In genomic region chr5:39906146-39906545, GRCh38 we compare ENCODE assay signal across 25 cellular contexts.
DNase-seq lines count a peak whose midpoint lies in the region; ATAC-seq, FAIRE-seq and TF ChIP-seq lines count a peak whose summit lies in the region.
"Had no signal": no experiment of that assay in that cellular context is flagged by ENCODE, and none has a peak within 500 bp of the region (broad histone marks: within the 10 kb centered on the region; RNA-seq: fewer than 3 reads in every experiment).

No MANE protein-coding gene starts in this region.

- H3K4me1 Mint-ChIP-seq in astrocyte (ENCODE audit: low read depth, unreplicated experiment) = peaks cover 9% of the 10 kb centered on the region
- H3K4me1 Mint-ChIP-seq in stimulated activated memory B cell treated with anti-CD40 and anti-IgM and Interleukin-4, amounts not matched to agents 10 μg/mL and 1 μg/mL and 100 μg/mL, for 72 hours = no peaks in the 10 kb centered on the region
- H3K4me1 Mint-ChIP-seq: CD14-positive monocyte had no signal

- H3K27ac ChIP-seq in astrocyte (ENCODE audit: low read depth, low read length) (no peak overlapping the region), foreskin keratinocyte (no peak overlapping the region)
- H3K27ac ChIP-seq: A549 had no signal

- H3K27me3 ChIP-seq in astrocyte (ENCODE audit: insufficient read depth, low read length) (no peaks in the 10 kb centered on the region), foreskin keratinocyte (no peaks in the 10 kb centered on the region)

- H3K9ac ChIP-seq in astrocyte (ENCODE audit: low read length) = no peak overlapping the region

- H3K36me3 ChIP-seq in astrocyte (ENCODE audit: insufficient read depth, low read length) = no peaks in the 10 kb centered on the region

- no peak overlapping the region for H2AFZ ChIP-seq in astrocyte (ENCODE audit: low read depth, low read length)

- no peaks in the 10 kb centered on the region for H4K20me1 ChIP-seq in astrocyte (ENCODE audit: insufficient read depth, low read length)

- H3K4me3 ChIP-seq in astrocyte (ENCODE audit: insufficient read depth, low read depth, low read length) = no peak overlapping the region
- H3K4me3 ChIP-seq: A549, K562 had no signal

- DNase-seq in AG08395 (ENCODE audit: low spot score) = peak; percentile 53
- peak; percentile 35 for DNase-seq in HT1080 (ENCODE audit: low read depth)
- peak; percentile 39 for DNase-seq in astrocyte (ENCODE audit: low read depth)
- DNase-seq in foreskin keratinocyte = peak; percentile 23 to 52
- DNase-seq: activated naive CD4-positive, alpha-beta T cell treated with Interleukin-2 at 50 U/mL for 16 hours; aorta; cortex of kidney; GOT3; left colon; NCI-H1048; NCI-H2081; NCI-H524; SIG-M5; substantia nigra; T-helper 1 cell had no signal

- FAIRE-seq in astrocyte (lab: Jason Lieb, UNC) = no peak
- FAIRE-seq: endometrium, frontal cortex, G401.6, K562 had no signal

- H3K79me2 ChIP-seq in astrocyte (ENCODE audit: insufficient read depth, low read length) = no peaks in the 10 kb centered on the region

- H3K36me3 Mint-ChIP-seq in astrocyte (ENCODE audit: low read depth, unreplicated experiment) = no peaks in the 10 kb centered on the region
- no peaks in the 10 kb centered on the region for H3K36me3 Mint-ChIP-seq in stimulated activated memory B cell treated with anti-CD40 and anti-IgM and Interleukin-4, amounts not matched to agents 10 μg/mL and 1 μg/mL and 100 μg/mL, for 72 hours
- H3K36me3 Mint-ChIP-seq: CD14-positive monocyte had no signal

- no peak overlapping the region for H3K4me3 Mint-ChIP-seq in astrocyte (ENCODE audit: unreplicated experiment)
- no peak overlapping the region for H3K4me3 Mint-ChIP-seq in stimulated activated memory B cell treated with anti-CD40 and anti-IgM and Interleukin-4, amounts not matched to agents 10 μg/mL and 1 μg/mL and 100 μg/mL, for 72 hours
- H3K4me3 Mint-ChIP-seq: CD14-positive monocyte had no signal

- peaks cover 25% of the 10 kb centered on the region for H3K9me3 Mint-ChIP-seq in astrocyte (ENCODE audit: unreplicated experiment)
- peaks cover 5% of the 10 kb centered on the region for H3K9me3 Mint-ChIP-seq in stimulated activated memory B cell treated with anti-CD40 and anti-IgM and Interleukin-4, amounts not matched to agents 10 μg/mL and 1 μg/mL and 100 μg/mL, for 72 hours

- no peak overlapping the region for H3K27ac Mint-ChIP-seq in astrocyte (ENCODE audit: unreplicated experiment)
- no peak overlapping the region for H3K27ac Mint-ChIP-seq in stimulated activated memory B cell treated with anti-CD40 and anti-IgM and Interleukin-4, amounts not matched to agents 10 μg/mL and 1 μg/mL and 100 μg/mL, for 72 hours
- H3K27ac Mint-ChIP-seq: CD14-positive monocyte had no signal

- ATAC-seq in foreskin keratinocyte (no peak), HG03175 (IDR thresholded peaks at IDR 0.05; ENCODE audit: unreplicated experiment) (no peak), GM19035 (IDR thresholded peaks at IDR 0.05; ENCODE audit: unreplicated experiment) (no peak), HG03280 (IDR thresholded peaks at IDR 0.05; ENCODE audit: unreplicated experiment) (no peak)
- ATAC-seq in stimulated activated memory B cell treated with anti-CD40 and anti-IgM and Interleukin-4, amounts not matched to agents 10 μg/mL and 1 μg/mL and 100 μg/mL, for 72 hours = no peak
- ATAC-seq: A549, K562, left colon had no signal

- no peaks in the 10 kb centered on the region for H3K4me1 ChIP-seq in astrocyte (ENCODE audit: insufficient read depth, low read length)
- peaks cover 7% of the 10 kb centered on the region for H3K4me1 ChIP-seq in foreskin keratinocyte
- H3K4me1 ChIP-seq: A549 had no signal

- TF ChIP-seq CTCF in astrocyte (IDR thresholded peaks at IDR 0.05; ENCODE audit: insufficient read depth, low read depth, low read length) (no peak), foreskin keratinocyte (conservative IDR thresholded peaks at IDR 0.05) (no peak)

- H3K9me3 ChIP-seq in astrocyte (ENCODE audit: insufficient read depth, low read depth, low read length) = peaks cover 3% of the 10 kb centered on the region
- H3K9me3 ChIP-seq: A549 had no signal

- peaks cover 10% of the 10 kb centered on the region for H3K27me3 Mint-ChIP-seq in astrocyte (ENCODE audit: low read depth, unreplicated experiment)
- peaks cover 18% of the 10 kb centered on the region for H3K27me3 Mint-ChIP-seq in stimulated activated memory B cell treated with anti-CD40 and anti-IgM and Interleukin-4, amounts not matched to agents 10 μg/mL and 1 μg/mL and 100 μg/mL, for 72 hours

- no peak overlapping the region for H3K4me2 ChIP-seq in astrocyte (ENCODE audit: low read length)
- H3K4me2 ChIP-seq: A549 had no signal
